1 cellular context compared by ENCODE assay signal in the genomic region with DNA sequence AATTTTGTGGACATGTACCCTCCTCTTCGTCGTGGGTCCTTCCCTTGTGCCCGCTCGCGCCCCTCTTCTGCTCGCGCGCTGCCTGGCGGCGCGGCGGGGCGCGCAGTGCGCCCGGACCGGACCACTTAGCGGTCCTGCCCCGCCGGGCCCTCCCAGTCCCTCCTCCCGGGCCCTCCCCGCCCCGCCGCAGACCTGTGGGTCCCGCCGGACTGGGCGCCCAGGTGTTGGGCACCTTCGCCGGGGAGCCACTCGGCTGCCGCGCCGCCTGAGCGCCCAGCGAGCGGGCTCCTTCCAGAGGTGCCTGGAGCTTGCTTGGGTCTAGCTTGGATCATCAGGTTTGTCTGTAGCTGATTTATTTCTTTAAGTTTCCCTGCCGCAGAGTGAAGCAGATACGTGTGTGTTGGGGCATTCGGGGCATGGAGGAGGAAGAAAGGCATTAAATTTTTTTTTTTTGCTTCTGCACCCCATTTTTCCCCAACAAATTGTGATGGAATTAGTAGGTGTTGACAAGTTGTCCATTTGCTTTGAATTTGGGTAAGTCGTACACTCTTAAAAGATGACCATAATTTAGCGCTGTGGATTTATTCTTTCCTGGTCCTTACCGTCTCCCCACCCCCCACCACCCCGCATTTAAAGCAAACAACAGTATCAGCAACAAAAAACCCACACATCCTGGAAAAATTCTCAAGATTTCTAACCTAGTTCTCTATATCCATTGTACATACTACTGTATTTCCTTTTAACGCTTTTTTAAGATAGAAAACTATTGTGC.
TF ChIP-seq lines count a peak whose summit lies in the region.

No MANE protein-coding gene starts in this region.

TF ChIP-seq in GM12878, 131 proteins besides CTCF, POLR2A, EP300 and RAD21 (continued from another document):
- TF ChIP-seq, protein P1, sequence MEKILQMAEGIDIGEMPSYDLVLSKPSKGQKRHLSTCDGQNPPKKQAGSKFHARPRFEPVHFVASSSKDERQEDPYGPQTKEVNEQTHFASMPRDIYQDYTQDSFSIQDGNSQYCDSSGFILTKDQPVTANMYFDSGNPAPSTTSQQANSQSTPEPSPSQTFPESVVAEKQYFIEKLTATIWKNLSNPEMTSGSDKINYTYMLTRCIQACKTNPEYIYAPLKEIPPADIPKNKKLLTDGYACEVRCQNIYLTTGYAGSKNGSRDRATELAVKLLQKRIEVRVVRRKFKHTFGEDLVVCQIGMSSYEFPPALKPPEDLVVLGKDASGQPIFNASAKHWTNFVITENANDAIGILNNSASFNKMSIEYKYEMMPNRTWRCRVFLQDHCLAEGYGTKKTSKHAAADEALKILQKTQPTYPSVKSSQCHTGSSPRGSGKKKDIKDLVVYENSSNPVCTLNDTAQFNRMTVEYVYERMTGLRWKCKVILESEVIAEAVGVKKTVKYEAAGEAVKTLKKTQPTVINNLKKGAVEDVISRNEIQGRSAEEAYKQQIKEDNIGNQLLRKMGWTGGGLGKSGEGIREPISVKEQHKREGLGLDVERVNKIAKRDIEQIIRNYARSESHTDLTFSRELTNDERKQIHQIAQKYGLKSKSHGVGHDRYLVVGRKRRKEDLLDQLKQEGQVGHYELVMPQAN (conservative IDR thresholded peaks at IDR 0.05) = 0 out of 2 replicates have a peak, but pooled peaks have one; percentile 1
- TF ChIP-seq BMI1 (IDR thresholded peaks at IDR 0.05; ENCODE audit: borderline replicate concordance) (no peak), HDAC6 (IDR thresholded peaks at IDR 0.05; ENCODE audit: unreplicated experiment) (peak; percentile 73)
- TF ChIP-seq, protein P2, sequence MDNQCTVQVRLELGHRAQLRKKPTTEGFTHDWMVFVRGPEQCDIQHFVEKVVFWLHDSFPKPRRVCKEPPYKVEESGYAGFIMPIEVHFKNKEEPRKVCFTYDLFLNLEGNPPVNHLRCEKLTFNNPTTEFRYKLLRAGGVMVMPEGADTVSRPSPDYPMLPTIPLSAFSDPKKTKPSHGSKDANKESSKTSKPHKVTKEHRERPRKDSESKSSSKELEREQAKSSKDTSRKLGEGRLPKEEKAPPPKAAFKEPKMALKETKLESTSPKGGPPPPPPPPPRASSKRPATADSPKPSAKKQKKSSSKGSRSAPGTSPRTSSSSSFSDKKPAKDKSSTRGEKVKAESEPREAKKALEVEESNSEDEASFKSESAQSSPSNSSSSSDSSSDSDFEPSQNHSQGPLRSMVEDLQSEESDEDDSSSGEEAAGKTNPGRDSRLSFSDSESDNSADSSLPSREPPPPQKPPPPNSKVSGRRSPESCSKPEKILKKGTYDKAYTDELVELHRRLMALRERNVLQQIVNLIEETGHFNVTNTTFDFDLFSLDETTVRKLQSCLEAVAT (IDR thresholded peaks at IDR 0.05) = no peak
- TF ChIP-seq, protein P3, sequence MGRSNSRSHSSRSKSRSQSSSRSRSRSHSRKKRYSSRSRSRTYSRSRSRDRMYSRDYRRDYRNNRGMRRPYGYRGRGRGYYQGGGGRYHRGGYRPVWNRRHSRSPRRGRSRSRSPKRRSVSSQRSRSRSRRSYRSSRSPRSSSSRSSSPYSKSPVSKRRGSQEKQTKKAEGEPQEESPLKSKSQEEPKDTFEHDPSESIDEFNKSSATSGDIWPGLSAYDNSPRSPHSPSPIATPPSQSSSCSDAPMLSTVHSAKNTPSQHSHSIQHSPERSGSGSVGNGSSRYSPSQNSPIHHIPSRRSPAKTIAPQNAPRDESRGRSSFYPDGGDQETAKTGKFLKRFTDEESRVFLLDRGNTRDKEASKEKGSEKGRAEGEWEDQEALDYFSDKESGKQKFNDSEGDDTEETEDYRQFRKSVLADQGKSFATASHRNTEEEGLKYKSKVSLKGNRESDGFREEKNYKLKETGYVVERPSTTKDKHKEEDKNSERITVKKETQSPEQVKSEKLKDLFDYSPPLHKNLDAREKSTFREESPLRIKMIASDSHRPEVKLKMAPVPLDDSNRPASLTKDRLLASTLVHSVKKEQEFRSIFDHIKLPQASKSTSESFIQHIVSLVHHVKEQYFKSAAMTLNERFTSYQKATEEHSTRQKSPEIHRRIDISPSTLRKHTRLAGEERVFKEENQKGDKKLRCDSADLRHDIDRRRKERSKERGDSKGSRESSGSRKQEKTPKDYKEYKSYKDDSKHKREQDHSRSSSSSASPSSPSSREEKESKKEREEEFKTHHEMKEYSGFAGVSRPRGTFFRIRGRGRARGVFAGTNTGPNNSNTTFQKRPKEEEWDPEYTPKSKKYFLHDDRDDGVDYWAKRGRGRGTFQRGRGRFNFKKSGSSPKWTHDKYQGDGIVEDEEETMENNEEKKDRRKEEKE (IDR thresholded peaks at IDR 0.05) = no peak
- TF ChIP-seq, protein P4, sequence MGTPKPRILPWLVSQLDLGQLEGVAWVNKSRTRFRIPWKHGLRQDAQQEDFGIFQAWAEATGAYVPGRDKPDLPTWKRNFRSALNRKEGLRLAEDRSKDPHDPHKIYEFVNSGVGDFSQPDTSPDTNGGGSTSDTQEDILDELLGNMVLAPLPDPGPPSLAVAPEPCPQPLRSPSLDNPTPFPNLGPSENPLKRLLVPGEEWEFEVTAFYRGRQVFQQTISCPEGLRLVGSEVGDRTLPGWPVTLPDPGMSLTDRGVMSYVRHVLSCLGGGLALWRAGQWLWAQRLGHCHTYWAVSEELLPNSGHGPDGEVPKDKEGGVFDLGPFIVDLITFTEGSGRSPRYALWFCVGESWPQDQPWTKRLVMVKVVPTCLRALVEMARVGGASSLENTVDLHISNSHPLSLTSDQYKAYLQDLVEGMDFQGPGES (IDR thresholded peaks at IDR 0.05) = no peak
